Comparison of ENCODE assay signal across 21 cellular contexts in the genomic region with DNA sequence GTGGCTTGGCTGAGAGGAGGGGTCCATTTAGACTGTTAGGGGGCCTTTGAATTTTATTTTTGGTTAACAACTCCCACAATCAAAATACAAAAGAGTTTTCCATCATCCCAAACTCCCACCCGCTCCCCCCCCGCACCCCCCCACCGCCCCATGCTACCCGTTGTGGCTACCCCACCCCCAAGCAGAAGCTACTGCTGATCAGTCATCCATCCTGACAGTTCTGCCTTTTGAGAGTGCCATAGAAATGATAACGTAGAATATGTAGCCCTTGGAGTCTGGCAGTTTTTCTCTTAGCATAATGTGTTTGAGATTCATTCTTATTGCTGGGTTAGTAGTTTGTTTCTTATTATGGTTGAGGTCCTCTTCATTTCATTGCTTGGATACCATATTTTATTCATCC.
"Had no signal": no experiment of that assay in that cellular context is flagged by ENCODE, and none has a peak within 500 bp of the region (broad histone marks: within the 10 kb centered on the region; RNA-seq: fewer than 3 reads in every experiment).

No MANE protein-coding gene starts in this region.

- H3K4me1 ChIP-seq: ascending aorta, SJSA1 had no signal

- H3K4me3 ChIP-seq: ascending aorta, body of pancreas, SJSA1 had no signal

- H3K27me3 ChIP-seq: ascending aorta, body of pancreas, SJSA1 had no signal

- H3K4me2 ChIP-seq: KMS-11 had no signal

- H3K9me3 Mint-ChIP-seq: activated CD8-positive, alpha-beta T cell treated with anti-CD3 and anti-CD28 coated beads for 36 hours had no signal

- DNase-seq: activated CD4-positive, CD25-positive, alpha-beta regulatory T cell; activated CD8-positive, alpha-beta T cell treated with anti-CD3 and anti-CD28 coated beads for 36 hours; activated naive CD4-positive, alpha-beta T cell treated with anti-CD3 and anti-CD28 coated beads, Interleukin-2, amount 50 U/mL, for 16 hours; activated naive CD8-positive, alpha-beta T cell treated with anti-CD3 and anti-CD28 coated beads, Interleukin-2, amount 50 U/mL, for 24 hours; activated T-cell treated with anti-CD3 and anti-CD28 coated beads, Interleukin-2, amount 50 U/mL, for 72 hours; amniotic stem cell; body of pancreas; NCI-H1092; NCI-H1417 treated with DMSO at 0.1 percent for 48 hours; NCI-H1694; NCI-H2029; NCI-H446; NCI-H524; PC-3; SHP77 had no signal

- ATAC-seq: activated CD8-positive, alpha-beta T cell treated with anti-CD3 and anti-CD28 coated beads for 36 hours; activated naive CD8-positive, alpha-beta T cell treated with anti-CD3 and anti-CD28 coated beads, Interleukin-2, amount 50 U/mL, for 24 hours; activated T-cell treated with anti-CD3 and anti-CD28 coated beads, Interleukin-2, amount 50 U/mL, for 72 hours; body of pancreas; PC-3; SK-N-SH treated with all-trans-retinoic acid at 6 μM for 48 hours had no signal

- H3K36me3 ChIP-seq: ascending aorta, SJSA1 had no signal

- H3K27ac ChIP-seq: ascending aorta, body of pancreas, KMS-11, SJSA1, VCaP had no signal

- H3K4me3 Mint-ChIP-seq: activated CD8-positive, alpha-beta T cell treated with anti-CD3 and anti-CD28 coated beads for 36 hours; activated naive CD8-positive, alpha-beta T cell treated with anti-CD3 and anti-CD28 coated beads, Interleukin-2, amount 50 U/mL, for 24 hours; activated T-cell treated with anti-CD3 and anti-CD28 coated beads, Interleukin-2, amount 50 U/mL, for 72 hours; T-helper 1 cell treated with Interleukin-12 subunit alpha and Interleukin-12 subunit beta and Interleukin-4 antibody, amounts not matched to agents 30 μg/mL and 1 μg/mL, for 36 hours had no signal

- H3K27ac Mint-ChIP-seq: activated CD8-positive, alpha-beta T cell treated with anti-CD3 and anti-CD28 coated beads for 36 hours; activated naive CD8-positive, alpha-beta T cell treated with anti-CD3 and anti-CD28 coated beads, Interleukin-2, amount 50 U/mL, for 24 hours; activated T-cell treated with anti-CD3 and anti-CD28 coated beads, Interleukin-2, amount 50 U/mL, for 72 hours; T-helper 1 cell treated with Interleukin-12 subunit alpha and Interleukin-12 subunit beta and Interleukin-4 antibody, amounts not matched to agents 30 μg/mL and 1 μg/mL, for 36 hours had no signal

- H3K9me3 ChIP-seq: ascending aorta, body of pancreas, SJSA1 had no signal

- H3K27me3 Mint-ChIP-seq: activated CD8-positive, alpha-beta T cell treated with anti-CD3 and anti-CD28 coated beads for 36 hours had no signal
